Comparison of ENCODE assay signal across 8 cellular contexts in the genomic region with DNA sequence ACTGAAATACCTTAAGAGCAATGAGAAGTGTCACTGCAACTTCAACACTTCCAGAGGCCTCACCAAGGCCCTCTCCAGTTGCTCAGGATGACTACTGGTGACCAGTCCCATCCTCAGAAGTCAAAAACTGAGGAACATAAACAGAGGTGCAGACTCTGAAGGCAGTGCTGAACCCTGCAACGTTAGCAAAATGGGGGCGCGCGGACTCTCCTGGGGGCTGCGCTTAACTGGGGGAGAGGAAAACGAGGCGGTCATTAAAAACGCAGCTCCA. TPM values are rescaled to one million over a fixed set of nuclear protein-coding genes. Genes with fewer than 3 reads are reported as not detected.
DNase-seq lines count a peak whose midpoint lies in the region; ATAC-seq, FAIRE-seq and TF ChIP-seq lines count a peak whose summit lies in the region.

No MANE protein-coding gene starts in this region.

- FAIRE-seq in GM12878 (lab: Jason Lieb, UNC), result no peak

- no peaks in the 10 kb centered on the region for H3K36me3 ChIP-seq in GM12878 (ENCODE audit: control insufficient read depth in 2 of 2, insufficient read depth in 2 of 2, low read length in 1 of 2)

- DNase-seq in activated naive CD4-positive, alpha-beta T cell treated with anti-CD3 and anti-CD28 coated beads, Interleukin-2, amount 50 U/mL, for 72 hours (ENCODE audit: low spot score in 2 of 2), result no peak
- DNase-seq in GM12878 (ENCODE audit: low read depth, low spot score) (no peak), memory B cell (ENCODE audit: low spot score in 2 of 2) (no peak), type B pancreatic cell (ENCODE audit: extremely low spot score, unreplicated experiment) (no peak), Kasumi-1 (lab: John Stamatoyannopoulos, UW) (no peak), glomerular visceral epithelial cell (ENCODE audit: extremely low spot score) (no peak), NCI-H446 (lab: John Stamatoyannopoulos, UW) (no peak)

- WGBS in GM12878 (ENCODE audit: insufficient coverage, insufficient replicate concordance, low lambda C conversion rate, missing lambda C conversion rate), result under 1% methylated on average over 8 of the region's 8 CpGs

- no peaks in the 10 kb centered on the region for H3K9me3 Mint-ChIP-seq in activated naive CD4-positive, alpha-beta T cell treated with anti-CD3 and anti-CD28 coated beads, Interleukin-2, amount 50 U/mL, for 24 hours
- no peaks in the 10 kb centered on the region for H3K9me3 Mint-ChIP-seq in activated naive CD4-positive, alpha-beta T cell treated with anti-CD3 and anti-CD28 coated beads, Interleukin-2, amount 50 U/mL, for 72 hours
- H3K9me3 Mint-ChIP-seq in memory B cell (no peaks in the 10 kb centered on the region), type B pancreatic cell (no peaks in the 10 kb centered on the region)

- H4K20me1 ChIP-seq in GM12878 (ENCODE audit: control insufficient read depth, insufficient read depth), result no peaks in the 10 kb centered on the region

- H3K4me3 Mint-ChIP-seq in activated naive CD4-positive, alpha-beta T cell treated with anti-CD3 and anti-CD28 coated beads, Interleukin-2, amount 50 U/mL, for 24 hours, result peak overlapping the region; percentile 87
- peak overlapping the region; percentile 91 for H3K4me3 Mint-ChIP-seq in memory B cell
- peak overlapping the region; percentile 91 for H3K4me3 Mint-ChIP-seq in type B pancreatic cell

- intact Hi-C loops in GM12878 (cut with micrococcal nuclease; ENCODE audit: unreplicated experiment), result loop anchor here (2.0 to 10.0 kb wide), 2 partner anchors 173 to 585 kb away; a partner anchor contains a TSS

- no TSS peak for BruUV-seq in GM12878 (replicated peaks; lab: Mats Ljungman, UMichigan)

- no peak for TF ChIP-seq EP300 in GM12878 (IDR thresholded peaks at IDR 0.05; ENCODE audit: borderline replicate concordance in 1 of 2, control insufficient read depth in 1 of 2, low read depth in 2 of 2, low read length in 2 of 2)

- H3K4me2 ChIP-seq in GM12878 (ENCODE audit: control insufficient read depth, insufficient read depth), result peak overlapping the region; percentile 82

- no peak for TF ChIP-seq POLR2A in GM12878 (IDR thresholded peaks at IDR 0.05; ENCODE audit: low read depth, low read length)

- CTCF ChIA-PET in GM12878 (lab: Yijun Ruan, JAX), result interaction anchor here (0.6 to 3.9 kb wide), 38 partner anchors 8 to 614 kb away, joined by 3 to 179 read pairs (median 5); a partner anchor contains a TSS

- ATAC-seq in activated naive CD4-positive, alpha-beta T cell treated with anti-CD3 and anti-CD28 coated beads, Interleukin-2, amount 50 U/mL, for 72 hours, result no peak
- ATAC-seq in GM12878 (no peak), memory B cell (ENCODE audit: low read depth) (no peak)

- no peak for TF ChIP-seq RAD21 in GM12878 (IDR thresholded peaks at IDR 0.05; ENCODE audit: insufficient read depth, low read depth, low read length)

- peak overlapping the region; percentile 65; the same call in 1 of the 2 replicates for H3K9ac ChIP-seq in GM12878 (ENCODE audit: control insufficient read depth, insufficient read depth, low read length)

- H3K4me3 ChIP-seq in GM12878, result peak overlapping the region; percentile 85

- peak overlapping the region; percentile 89 for H2AFZ ChIP-seq in GM12878 (ENCODE audit: control insufficient read depth, low read depth, low read length)

- no peak overlapping the region for H3K27ac ChIP-seq in GM12878 (ENCODE audit: control insufficient read depth, insufficient read depth)

- peaks cover 10% of the 10 kb centered on the region; the same call in 1 of the 2 replicates for H3K4me1 ChIP-seq in GM12878 (ENCODE audit: control insufficient read depth, insufficient read depth, low read length)

- peak overlapping the region; percentile 79 for H3K27ac Mint-ChIP-seq in activated naive CD4-positive, alpha-beta T cell treated with anti-CD3 and anti-CD28 coated beads, Interleukin-2, amount 50 U/mL, for 24 hours
- H3K27ac Mint-ChIP-seq in activated naive CD4-positive, alpha-beta T cell treated with anti-CD3 and anti-CD28 coated beads, Interleukin-2, amount 50 U/mL, for 72 hours, result peak overlapping the region in 1 of 2 donors; percentile 79
- no peak overlapping the region for H3K27ac Mint-ChIP-seq in memory B cell
- H3K27ac Mint-ChIP-seq in type B pancreatic cell, result peak overlapping the region; percentile 51

- RAD21 ChIA-PET in GM12878 (lab: Charles Lee; ENCODE audit: unreplicated experiment), result interaction anchor here (0.7 to 3.5 kb wide), 18 partner anchors 8 to 599 kb away, joined by 3 to 84 read pairs (median 10); a partner anchor contains a TSS

- H3K36me3 Mint-ChIP-seq in activated naive CD4-positive, alpha-beta T cell treated with anti-CD3 and anti-CD28 coated beads, Interleukin-2, amount 50 U/mL, for 24 hours, result peaks cover 4% of the 10 kb centered on the region
- H3K36me3 Mint-ChIP-seq in activated naive CD4-positive, alpha-beta T cell treated with anti-CD3 and anti-CD28 coated beads, Interleukin-2, amount 50 U/mL, for 72 hours, result no peaks in the 10 kb centered on the region
- no peaks in the 10 kb centered on the region for H3K36me3 Mint-ChIP-seq in memory B cell
- H3K36me3 Mint-ChIP-seq in type B pancreatic cell, result peaks cover 10% of the 10 kb centered on the region

- no peak for TF ChIP-seq CTCF in GM12878 (IDR thresholded peaks at IDR 0.05 in 2 of 3, conservative IDR thresholded peaks at IDR 0.05 in 1 of 3; ENCODE audit: control insufficient read depth in 2 of 3, extremely low read depth in 1 of 3, insufficient read depth in 1 of 3, low read depth in 3 of 3, low read length in 3 of 3)
- no peak for TF ChIP-seq CTCF in type B pancreatic cell (conservative IDR thresholded peaks at IDR 0.05)

- POLR2A ChIA-PET in GM12878 (lab: Charles Lee), result interaction anchor here (0.6 to 2.6 kb wide), 5 partner anchors 9 to 597 kb away, joined by 3 to 12 read pairs (median 6); a partner anchor contains a TSS

- no peaks in the 10 kb centered on the region for H3K9me3 ChIP-seq in GM12878 (replicated peaks; ENCODE audit: control insufficient read depth, insufficient read depth, low read length)

- in situ Hi-C loops in GM12878 (cut with MboI), result loop anchor here (10.0 kb wide), 1 partner anchor 255 kb away; no protein-coding TSS in a partner anchor

- H3K4me1 Mint-ChIP-seq in activated naive CD4-positive, alpha-beta T cell treated with anti-CD3 and anti-CD28 coated beads, Interleukin-2, amount 50 U/mL, for 24 hours, result peaks cover 26% of the 10 kb centered on the region
- H3K4me1 Mint-ChIP-seq in memory B cell (peaks cover 13% of the 10 kb centered on the region), type B pancreatic cell (ENCODE audit: unreplicated experiment) (peaks cover 24% of the 10 kb centered on the region)

- H3K27me3 Mint-ChIP-seq in activated naive CD4-positive, alpha-beta T cell treated with anti-CD3 and anti-CD28 coated beads, Interleukin-2, amount 50 U/mL, for 24 hours, result no peaks in the 10 kb centered on the region
- H3K27me3 Mint-ChIP-seq in memory B cell (no peaks in the 10 kb centered on the region), type B pancreatic cell (no peaks in the 10 kb centered on the region)

- SMC1A ChIA-PET in GM12878 (lab: Charles Lee; ENCODE audit: uncharacterized antibody, unreplicated experiment), result interaction anchor here (0.7 to 4.3 kb wide), 10 partner anchors 10 to 587 kb away, joined by 3 to 66 read pairs (median 13); a partner anchor contains a TSS

- H3K27me3 ChIP-seq in GM12878 (replicated peaks in 1 of 2; ENCODE audit: control insufficient read depth in 2 of 2, insufficient read depth in 2 of 2, low read length in 1 of 2), result no peaks in the 10 kb centered on the region

- peaks cover 6% of the 10 kb centered on the region for H3K79me2 ChIP-seq in GM12878 (ENCODE audit: control insufficient read depth, insufficient read depth, low read length)

TF ChIP-seq in GM12878, 131 proteins besides CTCF, POLR2A, EP300 and RAD21 (continues in another document):
- TF ChIP-seq MYB (IDR thresholded peaks at IDR 0.05; ENCODE audit: borderline replicate concordance, low read depth, low read length) (no peak), MEF2A (IDR thresholded peaks at IDR 0.05; ENCODE audit: insufficient read depth, low read depth, low read length) (no peak), ZNF217 (IDR thresholded peaks at IDR 0.05) (no peak)
- TF ChIP-seq, protein P1, sequence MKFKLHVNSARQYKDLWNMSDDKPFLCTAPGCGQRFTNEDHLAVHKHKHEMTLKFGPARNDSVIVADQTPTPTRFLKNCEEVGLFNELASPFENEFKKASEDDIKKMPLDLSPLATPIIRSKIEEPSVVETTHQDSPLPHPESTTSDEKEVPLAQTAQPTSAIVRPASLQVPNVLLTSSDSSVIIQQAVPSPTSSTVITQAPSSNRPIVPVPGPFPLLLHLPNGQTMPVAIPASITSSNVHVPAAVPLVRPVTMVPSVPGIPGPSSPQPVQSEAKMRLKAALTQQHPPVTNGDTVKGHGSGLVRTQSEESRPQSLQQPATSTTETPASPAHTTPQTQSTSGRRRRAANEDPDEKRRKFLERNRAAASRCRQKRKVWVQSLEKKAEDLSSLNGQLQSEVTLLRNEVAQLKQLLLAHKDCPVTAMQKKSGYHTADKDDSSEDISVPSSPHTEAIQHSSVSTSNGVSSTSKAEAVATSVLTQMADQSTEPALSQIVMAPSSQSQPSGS (IDR thresholded peaks at IDR 0.05; ENCODE audit: low read length), result no peak

RNA-seq across cellular contexts. Expression of a gene that starts 0.9 kb away (rescaled TPM):
- total RNA-seq in activated naive CD4-positive, alpha-beta T cell treated with anti-CD3 and anti-CD28 coated beads, Interleukin-2, amount 50 U/mL, for 72 hours, result 1 to 10 TPM; 3.4 to 6.1 TPM
- total RNA-seq in GM12878 (2013; cell fraction: nucleolus; rRNA removed), result 3.3 and 6.3 TPM in 2 replicates
- total RNA-seq in GM12878 (2014; rRNA removed) (13.8 and 14.2 TPM in 2 replicates), GM12878 (2014; rRNA removed; fragmentation: Illumina TruSeq; extraction: Trizol) (7.0 and 8.4 TPM in 2 replicates), GM12878 (2021) (12.4 TPM in 2 replicates), type B pancreatic cell (ENCODE audit: low replicate concordance) (10.4 and 27.0 TPM in 2 replicates)
- 2.3 TPM for polyA plus RNA-seq in GM12878 (2011; ENCODE audit: low read depth)
- polyA plus RNA-seq in GM12878 (2011; rRNA removed) (4.7 and 7.4 TPM in 2 replicates), GM12878 (2014; fragmentation: Illumina TruSeq; extraction: Trizol) (8.4 and 9.0 TPM in 2 replicates), GM12878 (2014; fragmentation: Nextera tagmentation; extraction: Ambion mirVana) (1 to 10 TPM; 1.2 to 3.2 TPM), GM12878 (2014; rRNA removed) (10.7 and 12.1 TPM in 2 replicates), GM12878 (2016; fragmentation: Nextera tagmentation; extraction: Ambion mirVana) (10 to 100 TPM in 1 of 2 experiments, 1 to 10 TPM in 1; 9.7 to 11.2 TPM)
- 8.5 and 11.3 TPM in 2 replicates for polyA plus RNA-seq in GM12878 (2011; cell fraction: cytosol; rRNA removed)
- 4.8 and 6.5 TPM in 2 replicates for polyA plus RNA-seq in GM12878 (2011; cell fraction: nucleus; rRNA removed)
- 3.9 and 4.2 TPM in 2 replicates for polyA plus RNA-seq in GM12878 (2012)
- 7.1 and 7.4 TPM in 2 replicates for polyA minus RNA-seq in GM12878 (2011; rRNA and poly(A)+ RNA removed)
- polyA minus RNA-seq in GM12878 (2011; cell fraction: cytosol; rRNA and poly(A)+ RNA removed), result 4.1 and 5.6 TPM in 2 replicates
- 5.8 and 10.0 TPM in 2 replicates for polyA minus RNA-seq in GM12878 (2011; cell fraction: nucleus; rRNA and poly(A)+ RNA removed)
